15 cellular contexts compared by ENCODE assay signal in the genomic region with DNA sequence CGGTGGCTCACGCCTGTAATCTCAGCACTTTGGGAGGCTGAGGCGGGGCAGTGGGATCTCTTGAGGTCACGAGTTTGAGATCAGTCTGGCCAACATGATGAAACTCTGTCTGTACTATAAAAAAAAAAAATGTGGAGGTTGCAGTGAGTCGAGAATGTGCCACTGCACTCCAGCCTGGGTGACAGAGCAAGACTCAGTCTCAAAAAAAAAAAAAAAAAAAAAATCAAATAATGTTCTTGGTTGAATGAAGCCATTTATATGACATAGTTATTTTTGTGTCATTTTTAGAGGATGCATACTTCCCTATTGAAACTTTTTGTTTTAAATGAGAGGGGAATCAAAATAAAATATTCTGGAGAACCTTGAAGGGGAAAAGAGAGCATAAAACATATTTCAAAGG. TPM values are rescaled to one million over a fixed set of nuclear protein-coding genes. Genes with fewer than 3 reads are reported as not detected.
A peak's percentile ranks its signal among the peaks of the same experiment; 100 is the strongest.
DNase-seq lines count a peak whose midpoint lies in the region; ATAC-seq and TF ChIP-seq lines count a peak whose summit lies in the region.
"Had no signal": no experiment of that assay in that cellular context is flagged by ENCODE, and none has a peak within 500 bp of the region (broad histone marks: within the 10 kb centered on the region; RNA-seq: fewer than 3 reads in every experiment).

No MANE protein-coding gene starts in this region.

- peak overlapping the region in 2 of 3 donors; percentile 73 to 89 for H3K27ac Mint-ChIP-seq in CD4-positive, CD25-positive, alpha-beta regulatory T cell
- peak overlapping the region; percentile 39 for H3K27ac Mint-ChIP-seq in activated CD8-positive, alpha-beta T cell treated with anti-CD3 and anti-CD28 coated beads, Interleukin-2, amount 10 ng/mL, durations not matched to agents 7 days and 5 days
- H3K27ac Mint-ChIP-seq: brain had no signal

- TF ChIP-seq CTCF in liver (IDR thresholded peaks at IDR 0.05; ENCODE audit: low read depth, low read length, missing input control), result no peak

- TF ChIP-seq RAD21 in liver (IDR thresholded peaks at IDR 0.05), result no peak

- DNase-seq in CD4-positive, CD25-positive, alpha-beta regulatory T cell, result no peak
- no peak for DNase-seq in activated CD8-positive, alpha-beta T cell treated with anti-CD3 and anti-CD28 coated beads, Interleukin-2, amount 10 ng/mL, durations not matched to agents 7 days and 5 days
- DNase-seq in hippocampal formation (lab: John Stamatoyannopoulos, UW) (no peak), substantia nigra (lab: John Stamatoyannopoulos, UW) (no peak)
- DNase-seq: activated CD4-positive, CD25-positive, alpha-beta regulatory T cell; esophagus squamous epithelium; NCI-H446; OCI-M1 had no signal

- POLR2A ChIA-PET in activated CD8-positive, alpha-beta T cell treated with anti-CD3 and anti-CD28 coated beads, Interleukin-2, amount 10 ng/mL, durations not matched to agents 7 days and 5 days (lab: Charles Lee), result interaction anchor here (3.0 kb wide), 1 partner anchor 34 kb away, joined by 19 read pairs; a partner anchor contains a TSS

- peak overlapping the region; percentile 45 to 81 (median 66) for H3K4me3 Mint-ChIP-seq in CD4-positive, CD25-positive, alpha-beta regulatory T cell
- no peak overlapping the region for H3K4me3 Mint-ChIP-seq in activated CD8-positive, alpha-beta T cell treated with anti-CD3 and anti-CD28 coated beads, Interleukin-2, amount 10 ng/mL, durations not matched to agents 7 days and 5 days
- H3K4me3 Mint-ChIP-seq: CD14-positive monocyte had no signal

- H3K36me3 Mint-ChIP-seq in CD4-positive, CD25-positive, alpha-beta regulatory T cell, result peaks cover 13% of the 10 kb centered on the region
- peaks cover 59% of the 10 kb centered on the region for H3K36me3 Mint-ChIP-seq in activated CD8-positive, alpha-beta T cell treated with anti-CD3 and anti-CD28 coated beads, Interleukin-2, amount 10 ng/mL, durations not matched to agents 7 days and 5 days (ENCODE audit: low read depth)

- H3K4me1 Mint-ChIP-seq in CD4-positive, CD25-positive, alpha-beta regulatory T cell, result peaks cover 34 to 77% (median 47%) of the 10 kb centered on the region in 4 donors
- peaks cover 50% of the 10 kb centered on the region for H3K4me1 Mint-ChIP-seq in activated CD8-positive, alpha-beta T cell treated with anti-CD3 and anti-CD28 coated beads, Interleukin-2, amount 10 ng/mL, durations not matched to agents 7 days and 5 days (ENCODE audit: low read depth)

- H3K9me3 ChIP-seq in CD4-positive, CD25-positive, alpha-beta regulatory T cell (ENCODE audit: control insufficient read depth in 2 of 2, low read length in 2 of 2), result no peaks in the 10 kb centered on the region
- no peaks in the 10 kb centered on the region for H3K9me3 ChIP-seq in liver (ENCODE audit: control insufficient read depth in 4 of 4, low read length in 3 of 4)
- H3K9me3 ChIP-seq: esophagus squamous epithelium had no signal

- peak overlapping the region in 1 of 2 donors; percentile 34 for H3K9ac ChIP-seq in liver (ENCODE audit: low read depth in 1 of 2, low read length in 2 of 2)

- H3K36me3 ChIP-seq in CD4-positive, CD25-positive, alpha-beta regulatory T cell (ENCODE audit: control insufficient read depth, insufficient read depth, low read length), result peaks cover 14% of the 10 kb centered on the region
- peaks cover 4 to 8% (median 5%) of the 10 kb centered on the region in 4 donors for H3K36me3 ChIP-seq in liver (ENCODE audit: control insufficient read depth in 4 of 4, insufficient read depth in 3 of 4, low read depth in 1 of 4, low read length in 3 of 4)

- H3K9me3 Mint-ChIP-seq in CD4-positive, CD25-positive, alpha-beta regulatory T cell, result no peaks in the 10 kb centered on the region
- H3K9me3 Mint-ChIP-seq in activated CD8-positive, alpha-beta T cell treated with anti-CD3 and anti-CD28 coated beads, Interleukin-2, amount 10 ng/mL, durations not matched to agents 7 days and 5 days (ENCODE audit: insufficient read depth), result no peaks in the 10 kb centered on the region

- CTCF ChIA-PET in activated CD8-positive, alpha-beta T cell treated with anti-CD3 and anti-CD28 coated beads, Interleukin-2, amount 10 ng/mL, durations not matched to agents 7 days and 5 days (lab: Charles Lee), result interaction anchor here (2.2 kb wide), 1 partner anchor 34 kb away, joined by 10 read pairs; a partner anchor contains a TSS

- H3K4me3 ChIP-seq in CD4-positive, CD25-positive, alpha-beta regulatory T cell (ENCODE audit: low read depth, low read length), result no peak overlapping the region
- H3K4me3 ChIP-seq in GM08714 (ENCODE audit: low read length), result peak overlapping the region; percentile 10; the same call in 1 of the 2 replicates
- H3K4me3 ChIP-seq in liver (ENCODE audit: low read depth in 1 of 3, low read length in 3 of 3), result no peak overlapping the region
- H3K4me3 ChIP-seq: esophagus squamous epithelium, K562 had no signal

- no peaks in the 10 kb centered on the region for H3K27me3 ChIP-seq in CD4-positive, CD25-positive, alpha-beta regulatory T cell (ENCODE audit: control insufficient read depth, insufficient read depth, low read length)
- no peaks in the 10 kb centered on the region for H3K27me3 ChIP-seq in liver (ENCODE audit: control insufficient read depth in 4 of 4, insufficient read depth in 4 of 4, low read length in 3 of 4)
- H3K27me3 ChIP-seq: esophagus squamous epithelium had no signal

- WGBS in liver, result 55% methylated on average over 5 of the region's 5 CpGs

- ATAC-seq in CD4-positive, CD25-positive, alpha-beta regulatory T cell (ENCODE audit: low read depth in 2 of 2), result no peak
- ATAC-seq in activated CD8-positive, alpha-beta T cell treated with anti-CD3 and anti-CD28 coated beads, Interleukin-2, amount 10 ng/mL, durations not matched to agents 7 days and 5 days, result no peak
- ATAC-seq in HG03097 (IDR thresholded peaks at IDR 0.05; ENCODE audit: low FRiP score, unreplicated experiment), result no peak
- ATAC-seq: K562, SK-N-SH treated with all-trans-retinoic acid at 6 μM for 48 hours had no signal

- H3K4me1 ChIP-seq in CD4-positive, CD25-positive, alpha-beta regulatory T cell (ENCODE audit: control insufficient read depth, insufficient read depth, low read length, poor library complexity, severe bottlenecking), result peaks cover 41% of the 10 kb centered on the region
- H3K4me1 ChIP-seq in liver (ENCODE audit: control insufficient read depth in 4 of 4, insufficient read depth in 4 of 4, low read length in 3 of 4), result peaks cover 2 to 42% (median 32%) of the 10 kb centered on the region in 4 donors

- peak overlapping the region; percentile 96 for H3K27ac ChIP-seq in CD4-positive, CD25-positive, alpha-beta regulatory T cell (ENCODE audit: insufficient read depth, low read length, poor library complexity, severe bottlenecking)
- H3K27ac ChIP-seq in liver (ENCODE audit: low read depth in 1 of 2, low read length in 2 of 2) (peak overlapping the region; percentile 65 to 92), substantia nigra (ENCODE audit: low read depth, low read length, poor library complexity, severe bottlenecking) (no peak overlapping the region)

- H3K27me3 Mint-ChIP-seq in CD4-positive, CD25-positive, alpha-beta regulatory T cell, result no peaks in the 10 kb centered on the region
- no peaks in the 10 kb centered on the region for H3K27me3 Mint-ChIP-seq in activated CD8-positive, alpha-beta T cell treated with anti-CD3 and anti-CD28 coated beads, Interleukin-2, amount 10 ng/mL, durations not matched to agents 7 days and 5 days (ENCODE audit: low read depth)

TF ChIP-seq in liver, 16 proteins besides CTCF, POLR2A, EP300 and RAD21:
- TF ChIP-seq, protein P1, sequence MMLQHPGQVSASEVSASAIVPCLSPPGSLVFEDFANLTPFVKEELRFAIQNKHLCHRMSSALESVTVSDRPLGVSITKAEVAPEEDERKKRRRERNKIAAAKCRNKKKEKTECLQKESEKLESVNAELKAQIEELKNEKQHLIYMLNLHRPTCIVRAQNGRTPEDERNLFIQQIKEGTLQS (IDR thresholded peaks at IDR 0.05), result no peak
- TF ChIP-seq EGR1 (IDR thresholded peaks at IDR 0.05; ENCODE audit: low read depth in 2 of 2) (no peak), HNF4G (IDR thresholded peaks at IDR 0.05) (no peak), YY1 (IDR thresholded peaks at IDR 0.05) (no peak), GABPA (IDR thresholded peaks at IDR 0.05 in 1 of 2, conservative IDR thresholded peaks at IDR 0.05 in 1 of 2) (no peak)

RNA-seq across cellular contexts. Expression of gene HMCES, which starts 3.1 kb away (rescaled TPM):
- total RNA-seq in CD4-positive, CD25-positive, alpha-beta regulatory T cell, result 64.1 TPM
- 100 to 1,000 TPM in 2 of 4 donors, 10 to 100 TPM in 2; 90.9 to 115 (median 100) TPM for polyA plus RNA-seq in CD4-positive, CD25-positive, alpha-beta regulatory T cell
- 10 to 100 TPM; 58.2 to 62.2 TPM for total RNA-seq in activated CD8-positive, alpha-beta T cell treated with anti-CD3 and anti-CD28 coated beads, Interleukin-2, amount 10 ng/mL, durations not matched to agents 7 days and 5 days
- 10 to 100 TPM; 13.7 to 18.2 TPM for total RNA-seq in liver
- polyA plus RNA-seq in liver, result 10 to 100 TPM; 15.3 to 15.4 TPM

RNA-seq across cellular contexts. Expression of gene COPG1, which starts 32.3 kb away (rescaled TPM):
- total RNA-seq in CD4-positive, CD25-positive, alpha-beta regulatory T cell, result 90.4 TPM
- 100 to 1,000 TPM in 1 of 4 donors, 10 to 100 TPM in 3; 67.7 to 105 (median 85.0) TPM for polyA plus RNA-seq in CD4-positive, CD25-positive, alpha-beta regulatory T cell
- total RNA-seq in activated CD8-positive, alpha-beta T cell treated with anti-CD3 and anti-CD28 coated beads, Interleukin-2, amount 10 ng/mL, durations not matched to agents 7 days and 5 days, result 100 to 1,000 TPM; 135 to 140 TPM
- total RNA-seq in liver, result 100 to 1,000 TPM in 1 of 2 donors, 10 to 100 TPM in 1; 68.4 to 177 TPM
- 100 to 1,000 TPM in 1 of 2 donors, 10 to 100 TPM in 1; 49.8 to 106 TPM for polyA plus RNA-seq in liver
